23 cellular contexts compared by ENCODE assay signal in genomic region chr3:65776494-65776893, GRCh38.
DNase-seq lines count a peak whose midpoint lies in the region; ATAC-seq and TF ChIP-seq lines count a peak whose summit lies in the region.
"Had no signal": no experiment of that assay in that cellular context is flagged by ENCODE, and none has a peak within 500 bp of the region (broad histone marks: within the 10 kb centered on the region; RNA-seq: fewer than 3 reads in every experiment).

No MANE protein-coding gene starts in this region.

- H3K27me3 ChIP-seq in dorsolateral prefrontal cortex: no peaks in the 10 kb centered on the region
- no peaks in the 10 kb centered on the region for H3K27me3 ChIP-seq in effector memory CD4-positive, alpha-beta T cell (replicated peaks; ENCODE audit: control insufficient read depth, insufficient read depth, low read length, poor library complexity, severe bottlenecking)
- H3K27me3 ChIP-seq in osteoblast (ENCODE audit: insufficient read depth, low read length): no peaks in the 10 kb centered on the region
- H3K27me3 ChIP-seq: ascending aorta, gastroesophageal sphincter, neural progenitor cell, testis had no signal

- peak overlapping the region; percentile 60 for H3K4me3 Mint-ChIP-seq in HFFc6
- H3K4me3 Mint-ChIP-seq: activated CD4-positive, alpha-beta memory T cell treated with anti-CD3 and anti-CD28 coated beads, Interleukin-2, amount 10 ng/mL, durations not matched to agents 7 days and 5 days; activated naive CD4-positive, alpha-beta T cell treated with anti-CD3 and anti-CD28 coated beads, Interleukin-2, amount 10 ng/mL, durations not matched to agents 7 days and 5 days; activated T-cell treated with anti-CD3 and anti-CD28 coated beads, Interleukin-2, amount 50 U/mL, for 24 hours; neural progenitor cell; T-helper 1 cell treated with Interleukin-12 subunit alpha and Interleukin-12 subunit beta and Interleukin-4 antibody, amounts not matched to agents 30 μg/mL and 1 μg/mL, for 36 hours had no signal

- H4K20me1 ChIP-seq in osteoblast (ENCODE audit: insufficient read depth, low read length): peaks cover 37% of the 10 kb centered on the region

- H3K27ac Mint-ChIP-seq in HFFc6: peak overlapping the region; percentile 73
- H3K27ac Mint-ChIP-seq: activated CD4-positive, alpha-beta memory T cell treated with anti-CD3 and anti-CD28 coated beads, Interleukin-2, amount 10 ng/mL, durations not matched to agents 7 days and 5 days; activated naive CD4-positive, alpha-beta T cell treated with anti-CD3 and anti-CD28 coated beads, Interleukin-2, amount 10 ng/mL, durations not matched to agents 7 days and 5 days; activated T-cell treated with anti-CD3 and anti-CD28 coated beads, Interleukin-2, amount 50 U/mL, for 24 hours; neural progenitor cell; T-helper 1 cell treated with Interleukin-12 subunit alpha and Interleukin-12 subunit beta and Interleukin-4 antibody, amounts not matched to agents 30 μg/mL and 1 μg/mL, for 36 hours had no signal

- H3K4me3 ChIP-seq in AG09309 (ENCODE audit: control insufficient read depth, low read depth, low read length) (no peak overlapping the region), dorsolateral prefrontal cortex (peak overlapping the region in 8 of 59 donors; percentile 1 to 31 (median 20)), osteoblast (ENCODE audit: insufficient read depth, low read length) (no peak overlapping the region)
- no peak overlapping the region for H3K4me3 ChIP-seq in effector memory CD4-positive, alpha-beta T cell (ENCODE audit: insufficient read depth, low read depth, low read length, poor library complexity, severe bottlenecking)
- H3K4me3 ChIP-seq: ascending aorta, gastroesophageal sphincter, neural progenitor cell, testis had no signal

- H3K36me3 ChIP-seq in effector memory CD4-positive, alpha-beta T cell (ENCODE audit: control insufficient read depth, insufficient read depth, low read length): no peaks in the 10 kb centered on the region
- no peaks in the 10 kb centered on the region for H3K36me3 ChIP-seq in osteoblast (ENCODE audit: insufficient read depth, low read length)
- H3K36me3 ChIP-seq: ascending aorta, gastroesophageal sphincter, neural progenitor cell had no signal

- peaks cover 25% of the 10 kb centered on the region for H3K79me2 ChIP-seq in osteoblast (ENCODE audit: insufficient read depth, low read length)

- ATAC-seq in HG02763 (IDR thresholded peaks at IDR 0.05; ENCODE audit: unreplicated experiment): no peak
- ATAC-seq: gastroesophageal sphincter, left cardiac atrium had no signal

- intact Hi-C loops in dorsolateral prefrontal cortex (cut with DNase I): no loop called here

- TF ChIP-seq POLR2A in erythroblast (IDR thresholded peaks at IDR 0.05; ENCODE audit: low read length): no peak

- TF ChIP-seq CTCF in AG09309 (IDR thresholded peaks at IDR 0.05; ENCODE audit: control insufficient read depth, insufficient read depth, low read depth, low read length, missing control alignments) (no peak), HFFc6 (IDR thresholded peaks at IDR 0.05) (no peak), dorsolateral prefrontal cortex (IDR thresholded peaks at IDR 0.05 in 54 of 56, conservative IDR thresholded peaks at IDR 0.05 in 2 of 56; ENCODE audit: low read depth in 1 of 56, partially characterized antibody in 56 of 56) (no peak), osteoblast (IDR thresholded peaks at IDR 0.05; ENCODE audit: extremely low read depth, low read depth, low read length) (no peak)

- DNase-seq in AG09309 (ENCODE audit: low read depth): peak; percentile 48
- peak; percentile 9 for DNase-seq in HFFc6
- DNase-seq in dorsolateral prefrontal cortex: no peak
- DNase-seq in left kidney (ENCODE audit: low read depth, low spot score): peak; percentile 32
- no peak for DNase-seq in erythroblast (lab: John Stamatoyannopoulos, UW)
- no peak for DNase-seq in effector memory CD4-positive, alpha-beta T cell
- DNase-seq in osteoblast (ENCODE audit: insufficient read length, low spot score, missing footprints): no peak
- DNase-seq: activated CD4-positive, alpha-beta memory T cell treated with anti-CD3 and anti-CD28 coated beads, Interleukin-2, amount 10 ng/mL, durations not matched to agents 7 days and 5 days; activated naive CD4-positive, alpha-beta T cell treated with anti-CD3 and anti-CD28 coated beads, Interleukin-2, amount 10 ng/mL, durations not matched to agents 7 days and 5 days; activated T-cell treated with anti-CD3 and anti-CD28 coated beads, Interleukin-2, amount 50 U/mL, for 24 hours; AML-193; DND-41; left cardiac atrium; NCI-H1436; NCI-H82; OCI-M1; SHP77; testis had no signal

- H3K9me3 Mint-ChIP-seq in HFFc6: no peaks in the 10 kb centered on the region
- H3K9me3 Mint-ChIP-seq: activated CD4-positive, alpha-beta memory T cell treated with anti-CD3 and anti-CD28 coated beads, Interleukin-2, amount 10 ng/mL, durations not matched to agents 7 days and 5 days; activated naive CD4-positive, alpha-beta T cell treated with anti-CD3 and anti-CD28 coated beads, Interleukin-2, amount 10 ng/mL, durations not matched to agents 7 days and 5 days; activated T-cell treated with anti-CD3 and anti-CD28 coated beads, Interleukin-2, amount 50 U/mL, for 24 hours; neural progenitor cell; T-helper 1 cell treated with Interleukin-12 subunit alpha and Interleukin-12 subunit beta and Interleukin-4 antibody, amounts not matched to agents 30 μg/mL and 1 μg/mL, for 36 hours had no signal

- H3K4me1 Mint-ChIP-seq in HFFc6 (ENCODE audit: low read depth): peaks cover 30% of the 10 kb centered on the region
- H3K4me1 Mint-ChIP-seq: activated CD4-positive, alpha-beta memory T cell treated with anti-CD3 and anti-CD28 coated beads, Interleukin-2, amount 10 ng/mL, durations not matched to agents 7 days and 5 days; activated naive CD4-positive, alpha-beta T cell treated with anti-CD3 and anti-CD28 coated beads, Interleukin-2, amount 10 ng/mL, durations not matched to agents 7 days and 5 days had no signal

- H3K9me3 ChIP-seq in effector memory CD4-positive, alpha-beta T cell (ENCODE audit: control insufficient read depth, low read length): no peaks in the 10 kb centered on the region
- no peaks in the 10 kb centered on the region for H3K9me3 ChIP-seq in osteoblast (ENCODE audit: low read depth, low read length)
- H3K9me3 ChIP-seq: ascending aorta, gastroesophageal sphincter, testis had no signal

- no peaks in the 10 kb centered on the region for H3K4me1 ChIP-seq in effector memory CD4-positive, alpha-beta T cell (ENCODE audit: control insufficient read depth, insufficient read depth, low read length, poor library complexity, severe bottlenecking)
- H3K4me1 ChIP-seq in osteoblast (ENCODE audit: insufficient read depth, low read length): peaks cover 4% of the 10 kb centered on the region
- H3K4me1 ChIP-seq: gastroesophageal sphincter, testis had no signal

- H3K36me3 Mint-ChIP-seq in HFFc6 (ENCODE audit: low read depth): no peaks in the 10 kb centered on the region
- H3K36me3 Mint-ChIP-seq: activated naive CD4-positive, alpha-beta T cell treated with anti-CD3 and anti-CD28 coated beads, Interleukin-2, amount 10 ng/mL, durations not matched to agents 7 days and 5 days; neural progenitor cell had no signal

- H3K4me2 ChIP-seq in osteoblast (ENCODE audit: insufficient read depth, low read length): no peak overlapping the region
- H3K4me2 ChIP-seq: neural progenitor cell had no signal

- no peak overlapping the region for H2AFZ ChIP-seq in osteoblast (ENCODE audit: low read length)
- H2AFZ ChIP-seq: neural progenitor cell had no signal

- H3K27me3 Mint-ChIP-seq in HFFc6 (ENCODE audit: insufficient read depth): peaks cover 2% of the 10 kb centered on the region; the same call in 1 of the 2 replicates
- H3K27me3 Mint-ChIP-seq: activated naive CD4-positive, alpha-beta T cell treated with anti-CD3 and anti-CD28 coated beads, Interleukin-2, amount 10 ng/mL, durations not matched to agents 7 days and 5 days; activated T-cell treated with anti-CD3 and anti-CD28 coated beads, Interleukin-2, amount 50 U/mL, for 24 hours had no signal

- H3K27ac ChIP-seq in dorsolateral prefrontal cortex: peak overlapping the region in 33 of 59 donors; percentile 2 to 76 (median 55)
- H3K27ac ChIP-seq in effector memory CD4-positive, alpha-beta T cell (ENCODE audit: insufficient read depth, low read length, poor library complexity, severe bottlenecking): no peak overlapping the region
- no peak overlapping the region for H3K27ac ChIP-seq in osteoblast (ENCODE audit: low read depth, low read length)
- H3K27ac ChIP-seq: ascending aorta, gastroesophageal sphincter, neural progenitor cell, testis had no signal

Comparison
In these comparisons a context has a peak if more than half of its experiments do, and no peak if none do; other contexts are left out.
1. DNase-seq: peak in AG09309 (single experiment), HFFc6 (single experiment) and left kidney (single experiment); none in dorsolateral prefrontal cortex (0 of 10), erythroblast (0 of 2), effector memory CD4-positive, alpha-beta T cell (0 of 3) and osteoblast (single experiment).
2. H3K27ac ChIP-seq: peak in dorsolateral prefrontal cortex (33 of 59); none in effector memory CD4-positive, alpha-beta T cell (single experiment) and osteoblast (single experiment).